In the genomic region with DNA sequence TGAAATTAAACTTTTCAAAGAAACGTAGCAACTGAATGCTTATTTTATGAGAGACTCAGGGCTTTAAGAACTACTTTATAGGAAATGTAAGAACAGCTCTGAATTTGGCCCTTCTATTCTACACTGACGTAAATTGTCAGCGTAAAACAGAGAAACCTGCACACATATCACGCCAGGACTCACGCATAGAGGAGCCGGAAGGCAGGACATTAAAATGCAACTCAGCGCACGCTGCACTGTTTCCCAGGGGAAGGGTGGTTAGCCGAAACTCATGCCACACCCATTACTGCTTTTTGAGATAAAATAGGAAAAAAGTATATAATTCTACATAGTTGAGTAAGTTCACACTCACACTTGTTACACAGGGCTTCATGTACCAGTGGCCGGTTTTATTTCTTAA, we compare ENCODE assay signal across 15 cellular contexts. TPM values are rescaled to one million over a fixed set of nuclear protein-coding genes. Genes with fewer than 3 reads are reported as not detected.
DNase-seq lines count a peak whose midpoint lies in the region; TF ChIP-seq lines count a peak whose summit lies in the region.
"Had no signal": no experiment of that assay in that cellular context is flagged by ENCODE, and none has a peak within 500 bp of the region (broad histone marks: within the 10 kb centered on the region; RNA-seq: fewer than 3 reads in every experiment).

No MANE protein-coding gene starts in this region.

- H3K9me3 ChIP-seq in esophagus (ENCODE audit: control insufficient read depth in 2 of 2, insufficient read depth in 1 of 2, low read depth in 1 of 2, low read length in 1 of 2) = no peaks in the 10 kb centered on the region
- peaks cover 11% of the 10 kb centered on the region for H3K9me3 ChIP-seq in mesenchymal stem cell (ENCODE audit: control insufficient read depth, low read length)
- H3K9me3 ChIP-seq in tibial artery = peaks cover 0 to 9% (median 0%) of the 10 kb centered on the region in 3 donors
- H3K9me3 ChIP-seq: pancreas, testis had no signal

- H4K91ac ChIP-seq in mesenchymal stem cell (ENCODE audit: low read length) = no peak overlapping the region

- DNase-seq in NAMALWA (ENCODE audit: low spot score) (peak; percentile 87), mesenchymal stem cell (no peak), tibial artery (no peak), NCI-H82 treated with DMSO at 0.1 percent for 48 hours (lab: John Stamatoyannopoulos, UW; ENCODE audit: unreplicated experiment) (no peak), NCI-H2029 (lab: John Stamatoyannopoulos, UW) (no peak), NCI-H2029 treated with DMSO at 0.1 percent for 48 hours (lab: John Stamatoyannopoulos, UW) (no peak)
- DNase-seq: activated CD4-positive, alpha-beta memory T cell treated with anti-CD3 and anti-CD28 coated beads for 36 hours; amniotic stem cell; foreskin melanocyte; NCI-H82; stimulated activated CD4-positive, alpha-beta T cell treated with anti-CD3 and anti-CD28 coated beads, Interleukin-15, amount 100 ng/mL, for 24 hours; T1000; testis had no signal

- H3K4me2 ChIP-seq in mesenchymal stem cell (ENCODE audit: low read length, poor library complexity, severe bottlenecking) = no peak overlapping the region

- H2BK120ac ChIP-seq in mesenchymal stem cell (ENCODE audit: low read depth, low read length) = no peak overlapping the region

- no peak overlapping the region for H2AK5ac ChIP-seq in mesenchymal stem cell (ENCODE audit: low read length, severe bottlenecking)

- no peak overlapping the region for H3K4ac ChIP-seq in mesenchymal stem cell (ENCODE audit: low read depth in 1 of 2, low read length in 2 of 2)

- intact Hi-C loops in tibial artery (cut with DNase I; ENCODE audit: low total_unique reads) = loop anchor here (10.0 kb wide), 1 partner anchor 59 kb away; a partner anchor contains a TSS

- H4K8ac ChIP-seq in mesenchymal stem cell (ENCODE audit: low read length) = no peak overlapping the region

- H3K79me1 ChIP-seq in mesenchymal stem cell (replicated peaks; ENCODE audit: low read length, poor library complexity, severe bottlenecking) = peaks cover 2% of the 10 kb centered on the region

- peaks cover 2 to 12% of the 10 kb centered on the region in 2 donors for H3K4me1 ChIP-seq in esophagus (ENCODE audit: control insufficient read depth in 2 of 2, insufficient read depth in 2 of 2, low read length in 1 of 2)
- H3K4me1 ChIP-seq in mesenchymal stem cell (ENCODE audit: control insufficient read depth, insufficient read depth, low read depth, low read length) = peaks cover 6% of the 10 kb centered on the region
- H3K4me1 ChIP-seq in tibial artery = peaks cover 0 to 72% (median 41%) of the 10 kb centered on the region in 4 donors

- peaks cover 3 to 6% of the 10 kb centered on the region in 2 donors for H3K36me3 ChIP-seq in esophagus (ENCODE audit: control insufficient read depth in 2 of 2, insufficient read depth in 2 of 2, low read length in 1 of 2)
- H3K36me3 ChIP-seq in mesenchymal stem cell (ENCODE audit: control insufficient read depth in 1 of 2, insufficient read depth in 2 of 2, low read depth in 1 of 2, low read length in 2 of 2) = peaks cover 39 to 92% of the 10 kb centered on the region in 2 experiments
- H3K36me3 ChIP-seq in tibial artery = peaks cover 26 to 39% (median 28%) of the 10 kb centered on the region in 3 donors

- H3K23ac ChIP-seq in mesenchymal stem cell (ENCODE audit: low read length in 2 of 2) = no peak overlapping the region

- H3K27me3 ChIP-seq in esophagus (ENCODE audit: control insufficient read depth in 1 of 2, insufficient read depth in 2 of 2, low read length in 2 of 2) (no peaks in the 10 kb centered on the region), mesenchymal stem cell (ENCODE audit: control insufficient read depth in 1 of 2, insufficient read depth in 1 of 2, low read length in 2 of 2) (no peaks in the 10 kb centered on the region), tibial artery (no peaks in the 10 kb centered on the region)
- H3K27me3 ChIP-seq: pancreas, testis had no signal

- H2BK15ac ChIP-seq in mesenchymal stem cell (ENCODE audit: low read depth, poor library complexity, severe bottlenecking) = no peak overlapping the region

- H3K14ac ChIP-seq in mesenchymal stem cell (ENCODE audit: low read length in 2 of 2) = no peak overlapping the region

- WGBS in esophagus, 2 donors = 38 to 56% methylated on average over 10 of the region's 10 CpGs
- 94% methylated on average over 8 of the region's 10 CpGs for WGBS in mesenchymal stem cell

- no peak overlapping the region for H2BK5ac ChIP-seq in mesenchymal stem cell (ENCODE audit: low read depth, low read length, poor library complexity, severe bottlenecking)

- H3K9ac ChIP-seq in mesenchymal stem cell (ENCODE audit: low read length) = peak overlapping the region; percentile 86

- H3K27ac ChIP-seq in esophagus (ENCODE audit: low read depth in 2 of 2, low read length in 1 of 2) = peak overlapping the region; percentile 80 to 81
- no peak overlapping the region for H3K27ac ChIP-seq in mesenchymal stem cell (ENCODE audit: low read length, poor library complexity, severe bottlenecking)
- H3K27ac ChIP-seq in tibial artery = peak overlapping the region; percentile 62 to 75
- H3K27ac ChIP-seq: testis had no signal

- H3K18ac ChIP-seq in mesenchymal stem cell (ENCODE audit: low read depth in 1 of 2, low read length in 2 of 2) = no peak overlapping the region

- no peak overlapping the region for H2AFZ ChIP-seq in mesenchymal stem cell (ENCODE audit: low read depth, low read length)

- H2BK12ac ChIP-seq in mesenchymal stem cell (ENCODE audit: low read length in 2 of 2) = no peak overlapping the region

- no peak for TF ChIP-seq CTCF in tibial artery (IDR thresholded peaks at IDR 0.05)

- H3K4me3 ChIP-seq in esophagus (ENCODE audit: low read depth in 1 of 2, low read length in 2 of 2) (no peak overlapping the region), mesenchymal stem cell (ENCODE audit: insufficient read depth in 1 of 2, low read depth in 1 of 2, low read length in 2 of 2) (peak overlapping the region in 1 of 2 experiments; percentile 47), tibial artery (peak overlapping the region in 1 of 2 donors; percentile 0)
- H3K4me3 ChIP-seq: pancreas, testis had no signal

RNA-seq across cellular contexts. Expression of a gene that starts 7.4 kb away (rescaled TPM):
- polyA plus RNA-seq in esophagus = 100 to 1,000 TPM; 183 to 299 TPM
- 234 TPM for polyA plus RNA-seq in mesenchymal stem cell (2013, experiment 1 of 2)
- 237 TPM for polyA plus RNA-seq in mesenchymal stem cell (2013, experiment 2 of 2)
